11 cellular contexts compared by ENCODE assay signal in genomic region chr7:105257338-105257737, GRCh38.
DNase-seq lines count a peak whose midpoint lies in the region; ATAC-seq and TF ChIP-seq lines count a peak whose summit lies in the region.
"Had no signal": no experiment of that assay in that cellular context is flagged by ENCODE, and none has a peak within 500 bp of the region (broad histone marks: within the 10 kb centered on the region; RNA-seq: fewer than 3 reads in every experiment).

No MANE protein-coding gene starts in this region.

- H3K27me3 Mint-ChIP-seq in naive thymus-derived CD8-positive, alpha-beta T cell: no peaks in the 10 kb centered on the region

- ATAC-seq in HG03565 (IDR thresholded peaks at IDR 0.05; ENCODE audit: unreplicated experiment) (no peak), HG03139 (IDR thresholded peaks at IDR 0.05; ENCODE audit: unreplicated experiment) (no peak)
- ATAC-seq in naive thymus-derived CD8-positive, alpha-beta T cell: no peak

- H3K9me3 Mint-ChIP-seq in naive thymus-derived CD8-positive, alpha-beta T cell: peaks cover 0 to 14% (median 0%) of the 10 kb centered on the region in 9 donors

- H3K36me3 ChIP-seq in HUES48 (ENCODE audit: control insufficient read depth, insufficient read depth, low read length) (no peaks in the 10 kb centered on the region), OCI-LY1 (ENCODE audit: insufficient read depth, low read length) (no peaks in the 10 kb centered on the region), iPS-18a (ENCODE audit: control insufficient read depth, low read depth, low read length) (no peaks in the 10 kb centered on the region)

- H3K9ac ChIP-seq in HUES48 (ENCODE audit: low read depth, low read length): no peak overlapping the region
- no peak overlapping the region for H3K9ac ChIP-seq in OCI-LY1 (ENCODE audit: low read length)
- H3K9ac ChIP-seq in iPS-18a (ENCODE audit: low read length): no peak overlapping the region

- peak overlapping the region in 4 of 10 donors; percentile 5 to 55 (median 40) for H3K27ac Mint-ChIP-seq in naive thymus-derived CD8-positive, alpha-beta T cell

- H3F3A ChIP-seq in OCI-LY1 (ENCODE audit: insufficient read depth, low read length): no peaks in the 10 kb centered on the region

- no peak overlapping the region for H3K27ac ChIP-seq in HUES48 (ENCODE audit: low read depth, low read length)
- peak overlapping the region; percentile 44 for H3K27ac ChIP-seq in OCI-LY1 (ENCODE audit: low read depth, low read length, poor library complexity, severe bottlenecking)
- H3K27ac ChIP-seq in iPS-18a (ENCODE audit: low read length): peak overlapping the region; percentile 18
- H3K27ac ChIP-seq: epithelial cell of prostate had no signal

- peaks cover 0 to 8% (median 2%) of the 10 kb centered on the region in 3 donors for H3K36me3 Mint-ChIP-seq in naive thymus-derived CD8-positive, alpha-beta T cell

- no peaks in the 10 kb centered on the region for H4K20me1 ChIP-seq in OCI-LY1 (ENCODE audit: insufficient read depth, low read length)

- H3K4me1 ChIP-seq in HUES48 (ENCODE audit: control insufficient read depth, insufficient read depth, low read length): peaks cover 42% of the 10 kb centered on the region
- H3K4me1 ChIP-seq in OCI-LY1 (ENCODE audit: insufficient read depth, low read length, severe bottlenecking): peaks cover 25% of the 10 kb centered on the region
- peaks cover 28% of the 10 kb centered on the region for H3K4me1 ChIP-seq in iPS-18a (ENCODE audit: control insufficient read depth, low read depth, low read length)

- no peaks in the 10 kb centered on the region for H3K79me2 ChIP-seq in OCI-LY1 (ENCODE audit: insufficient read depth, low read length)

- DNase-seq in DMS 273 treated with DMSO at 0.1 percent for 48 hours (lab: John Stamatoyannopoulos, UW): peak; percentile 46
- DNase-seq in naive thymus-derived CD8-positive, alpha-beta T cell: no peak
- DNase-seq in COR-L47 (lab: John Stamatoyannopoulos, UW): no peak
- DNase-seq: activated CD4-positive, alpha-beta T cell treated with anti-CD3 and anti-CD28 coated beads, Interleukin-2, amount 50 U/mL, for 4 hours; H7 had no signal

- no peak for TF ChIP-seq CTCF in OCI-LY1 (IDR thresholded peaks at IDR 0.05; ENCODE audit: low read length)

- H3K9me3 ChIP-seq in HUES48 (ENCODE audit: control insufficient read depth, insufficient read depth, low read length) (no peaks in the 10 kb centered on the region), OCI-LY1 (ENCODE audit: low read length) (no peaks in the 10 kb centered on the region), iPS-18a (ENCODE audit: control insufficient read depth, low read depth, low read length) (no peaks in the 10 kb centered on the region)

- peak overlapping the region in 3 of 10 donors; percentile 14 to 19 (median 14) for H3K4me3 Mint-ChIP-seq in naive thymus-derived CD8-positive, alpha-beta T cell

- no peaks in the 10 kb centered on the region for H3K9me2 ChIP-seq in OCI-LY1 (ENCODE audit: low read depth, low read length)

- POLR2A ChIA-PET in naive thymus-derived CD8-positive, alpha-beta T cell (lab: Charles Lee): interaction anchor here (0.7 kb wide), 1 partner anchor 1938 kb away, joined by 3 read pairs; no protein-coding TSS in a partner anchor

- peak overlapping the region; percentile 1; the same call in 1 of the 2 replicates for H3K4me2 ChIP-seq in OCI-LY1 (ENCODE audit: low read length)

- H3K27me3 ChIP-seq in HUES48 (ENCODE audit: control insufficient read depth, insufficient read depth, low read length) (no peaks in the 10 kb centered on the region), OCI-LY1 (ENCODE audit: insufficient read depth, low read length) (no peaks in the 10 kb centered on the region), iPS-18a (ENCODE audit: control insufficient read depth, insufficient read depth, low read length) (no peaks in the 10 kb centered on the region)

- H3K4me1 Mint-ChIP-seq in naive thymus-derived CD8-positive, alpha-beta T cell: peaks cover 22 to 71% (median 59%) of the 10 kb centered on the region in 4 donors

- peak overlapping the region; percentile 2; the same call in 1 of the 2 replicates for H3K4me3 ChIP-seq in HUES48 (ENCODE audit: low read depth, low read length)
- no peak overlapping the region for H3K4me3 ChIP-seq in OCI-LY1 (ENCODE audit: low read depth, low read length, poor library complexity, severe bottlenecking)
- H3K4me3 ChIP-seq in iPS-18a (ENCODE audit: low read length): peak overlapping the region; percentile 26

- no peak overlapping the region for H2AFZ ChIP-seq in OCI-LY1 (ENCODE audit: low read length)
